Comparison of ENCODE assay signal across 34 cellular contexts in the genomic region with DNA sequence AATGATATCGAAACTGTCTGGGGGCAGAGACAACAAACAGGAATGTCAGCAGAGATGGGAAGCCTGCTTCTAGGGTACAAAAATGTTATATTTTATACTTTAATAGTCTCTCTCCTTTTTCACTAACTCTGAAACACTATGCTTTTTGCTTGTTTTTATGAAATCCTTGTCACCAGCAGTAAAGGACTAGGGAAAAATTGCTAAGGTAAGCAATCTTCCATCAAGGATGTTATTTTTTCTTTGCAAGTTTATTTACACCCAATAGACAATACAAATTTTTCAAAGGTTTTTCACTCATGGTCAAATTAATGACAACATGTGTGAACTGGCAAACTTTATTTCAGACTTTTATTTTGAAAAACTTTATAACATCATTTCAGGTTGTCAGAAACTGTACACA.
"Had no signal": no experiment of that assay in that cellular context is flagged by ENCODE, and none has a peak within 500 bp of the region (broad histone marks: within the 10 kb centered on the region; RNA-seq: fewer than 3 reads in every experiment).

No MANE protein-coding gene starts in this region.

- H3K9me3 ChIP-seq: adrenal gland, body of pancreas, breast epithelium had no signal

- H3K36me3 ChIP-seq: adrenal gland, brain microvascular endothelial cell, breast epithelium, WERI-Rb-1 had no signal

- H3K4me3 ChIP-seq: adrenal gland, body of pancreas had no signal

- H3K4me1 ChIP-seq: adrenal gland, body of pancreas, breast epithelium had no signal

- H3K27ac ChIP-seq: adrenal gland, body of pancreas, brain microvascular endothelial cell, WERI-Rb-1 had no signal

- H3K27me3 ChIP-seq: adrenal gland, body of pancreas, brain microvascular endothelial cell, breast epithelium had no signal

- ATAC-seq: activated CD4-positive, alpha-beta T cell treated with anti-CD3 and anti-CD28 coated beads for 36 hours; activated CD4-positive, CD25-positive, alpha-beta regulatory T cell treated with anti-CD3 and anti-CD28 coated beads, Interleukin-2, amount 50 U/mL, for 24 hours; activated CD8-positive, alpha-beta memory T cell treated with anti-CD3 and anti-CD28 coated beads, Interleukin-2, amount 10 ng/mL, durations not matched to agents 7 days and 5 days; activated CD8-positive, alpha-beta T cell treated with anti-CD3 and anti-CD28 coated beads, Interleukin-2, amount 10 ng/mL, durations not matched to agents 7 days and 5 days; activated naive CD8-positive, alpha-beta T cell treated with anti-CD3 and anti-CD28 coated beads, Interleukin-2, amount 50 U/mL, for 24 hours; body of pancreas; WTC11 had no signal

- FAIRE-seq: astrocyte, TTC549 had no signal

- DNase-seq: activated CD4-positive, alpha-beta memory T cell treated with anti-CD3 and anti-CD28 coated beads, Interleukin-2, amount 10 ng/mL, durations not matched to agents 7 days and 5 days; activated CD4-positive, alpha-beta T cell treated with anti-CD3 and anti-CD28 coated beads for 1 hour; activated CD4-positive, alpha-beta T cell treated with anti-CD3 and anti-CD28 coated beads for 36 hours; activated CD4-positive, alpha-beta T cell treated with anti-CD3 and anti-CD28 coated beads for 48 hours; activated CD4-positive, alpha-beta T cell treated with anti-CD3 and anti-CD28 coated beads, Interleukin-2, amount 10 ng/mL, durations not matched to agents 7 days and 5 days; activated CD4-positive, alpha-beta T cell treated with anti-CD3 and anti-CD28 coated beads, Interleukin-2, amount 50 U/mL, for 48 hours; activated CD4-positive, CD25-positive, alpha-beta regulatory T cell; activated CD8-positive, alpha-beta memory T cell treated with anti-CD3 and anti-CD28 coated beads for 24 hours; activated CD8-positive, alpha-beta memory T cell treated with anti-CD3 and anti-CD28 coated beads, Interleukin-2, amount 10 ng/mL, durations not matched to agents 7 days and 5 days; activated CD8-positive, alpha-beta memory T cell treated with anti-CD3 and anti-CD28 coated beads, Interleukin-2, amount 50 U/mL, for 48 hours; activated CD8-positive, alpha-beta T cell treated with anti-CD3 and anti-CD28 coated beads, Interleukin-2, amount 10 ng/mL, durations not matched to agents 7 days and 5 days; activated effector memory CD4-positive, alpha-beta T cell treated with Interleukin-2 at 50 U/mL for 16 hours; activated gamma-delta T cell; activated naive CD4-positive, alpha-beta T cell treated with anti-CD3 and anti-CD28 coated beads, Interleukin-2, amount 10 ng/mL, durations not matched to agents 7 days and 5 days; activated naive CD4-positive, alpha-beta T cell treated with Interleukin-2 at 50 U/mL for 16 hours; activated naive CD8-positive, alpha-beta T cell treated with anti-CD3 and anti-CD28 coated beads, Interleukin-2, amount 10 ng/mL, durations not matched to agents 7 days and 5 days; activated naive CD8-positive, alpha-beta T cell treated with anti-CD3 and anti-CD28 coated beads, Interleukin-2, amount 50 U/mL, for 24 hours; activated T-cell treated with anti-CD3 and anti-CD28 coated beads, Interleukin-2, amount 50 U/mL, for 24 hours; activated T-cell treated with anti-CD3 and anti-CD28 coated beads, Interleukin-2, amount 50 U/mL, for 48 hours; adrenal gland; amniotic stem cell; aorta; body of pancreas; brain microvascular endothelial cell; central memory CD4-positive, alpha-beta T cell; T-helper 1 cell; T-helper 2 cell; T-helper 9 cell; WERI-Rb-1 had no signal
